Comparison of ENCODE assay signal across 1 cellular context in the genomic region with DNA sequence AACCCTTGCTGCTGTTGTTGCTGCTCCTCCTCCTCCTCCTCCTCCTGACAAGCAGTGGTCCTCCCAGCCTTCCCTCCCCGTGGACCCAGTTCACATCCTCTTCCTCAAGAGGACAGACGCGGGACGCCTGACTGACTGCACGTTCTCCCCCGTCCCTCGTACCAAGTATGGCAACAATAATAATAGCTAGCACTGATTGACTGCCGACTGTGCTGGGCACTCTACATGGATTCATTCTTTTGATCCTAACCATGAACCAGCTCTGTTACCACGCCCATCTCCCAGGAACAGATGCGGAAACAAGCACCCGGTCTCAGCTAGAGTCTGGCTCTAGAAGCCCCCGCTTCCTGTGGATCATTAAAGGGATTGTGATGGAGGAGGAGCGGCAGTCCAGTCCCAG.
TF ChIP-seq lines count a peak whose summit lies in the region.

No MANE protein-coding gene starts in this region.

TF ChIP-seq in K562, 482 proteins besides CTCF, POLR2A, EP300 and RAD21 (continued from another document):
- no peak for TF ChIP-seq PRPF4 (IDR thresholded peaks at IDR 0.05; ENCODE audit: insufficient read depth, low read depth, low read length, poor library complexity, severe bottlenecking)
